In the genomic region with DNA sequence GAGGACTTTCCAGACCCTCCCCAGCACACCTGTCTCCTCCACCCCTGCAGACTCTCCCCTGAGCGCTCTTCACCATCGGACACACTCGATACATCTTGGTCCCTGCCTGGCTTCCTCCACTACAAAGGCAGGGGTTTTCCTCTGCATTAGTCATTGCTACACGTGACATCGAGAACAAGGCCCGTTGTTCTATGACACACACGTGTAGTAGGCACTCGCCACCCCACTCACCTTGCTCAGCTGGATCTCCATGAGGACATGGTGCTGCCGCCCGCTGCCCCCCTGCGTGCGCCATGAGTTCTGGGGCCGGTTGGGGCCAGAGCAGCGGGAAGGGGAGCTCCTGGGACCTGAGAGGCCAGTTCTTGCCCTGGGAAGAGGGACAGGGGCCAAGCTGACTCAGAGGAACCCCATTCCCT, we compare ENCODE assay signal across 1 cellular context.
TF ChIP-seq lines count a peak whose summit lies in the region.

No MANE protein-coding gene starts in this region.

TF ChIP-seq in GM12878, 131 proteins besides CTCF, POLR2A, EP300 and RAD21 (continued from another document and continues in another):
- TF ChIP-seq, protein P1, sequence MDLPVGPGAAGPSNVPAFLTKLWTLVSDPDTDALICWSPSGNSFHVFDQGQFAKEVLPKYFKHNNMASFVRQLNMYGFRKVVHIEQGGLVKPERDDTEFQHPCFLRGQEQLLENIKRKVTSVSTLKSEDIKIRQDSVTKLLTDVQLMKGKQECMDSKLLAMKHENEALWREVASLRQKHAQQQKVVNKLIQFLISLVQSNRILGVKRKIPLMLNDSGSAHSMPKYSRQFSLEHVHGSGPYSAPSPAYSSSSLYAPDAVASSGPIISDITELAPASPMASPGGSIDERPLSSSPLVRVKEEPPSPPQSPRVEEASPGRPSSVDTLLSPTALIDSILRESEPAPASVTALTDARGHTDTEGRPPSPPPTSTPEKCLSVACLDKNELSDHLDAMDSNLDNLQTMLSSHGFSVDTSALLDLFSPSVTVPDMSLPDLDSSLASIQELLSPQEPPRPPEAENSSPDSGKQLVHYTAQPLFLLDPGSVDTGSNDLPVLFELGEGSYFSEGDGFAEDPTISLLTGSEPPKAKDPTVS (IDR thresholded peaks at IDR 0.05; ENCODE audit: low read depth, low read length): no peak
- TF ChIP-seq SP1 (IDR thresholded peaks at IDR 0.05; ENCODE audit: low read depth, low read length) (no peak), GATAD2B (conservative IDR thresholded peaks at IDR 0.05; ENCODE audit: low read depth) (no peak; the same call in 1 of the 2 replicates), KAT2A (conservative IDR thresholded peaks at IDR 0.05; ENCODE audit: control insufficient read depth, low read depth, low read length) (no peak), SMC3 (IDR thresholded peaks at IDR 0.05; ENCODE audit: borderline replicate concordance, low read length) (no peak), CHD2 (IDR thresholded peaks at IDR 0.05; ENCODE audit: borderline replicate concordance, low read depth, low read length) (no peak), IKZF2 (IDR thresholded peaks at IDR 0.05) (peak in 1 of 2 experiments; percentile 36; a peak in 1 of 4 replicates), TCF12 (IDR thresholded peaks at IDR 0.05; ENCODE audit: low read depth, low read length) (no peak), CHD1 (IDR thresholded peaks at IDR 0.05; ENCODE audit: low read depth, low read length) (no peak), ZNF384 (IDR thresholded peaks at IDR 0.05; ENCODE audit: borderline replicate concordance, low read depth, low read length) (no peak), MTA3 (IDR thresholded peaks at IDR 0.05; ENCODE audit: borderline replicate concordance, low read length) (no peak), SIN3A (IDR thresholded peaks at IDR 0.05; ENCODE audit: low read depth, low read length) (no peak), TARDBP (IDR thresholded peaks at IDR 0.05; ENCODE audit: borderline replicate concordance) (no peak), ATF7 (IDR thresholded peaks at IDR 0.05; ENCODE audit: low read depth) (peak; percentile 82), SPI1 (IDR thresholded peaks at IDR 0.05; ENCODE audit: borderline replicate concordance, insufficient read depth, low read depth, low read length) (no peak), WRNIP1 (IDR thresholded peaks at IDR 0.05; ENCODE audit: borderline replicate concordance, low read depth, low read length) (no peak)
- TF ChIP-seq, protein P2, sequence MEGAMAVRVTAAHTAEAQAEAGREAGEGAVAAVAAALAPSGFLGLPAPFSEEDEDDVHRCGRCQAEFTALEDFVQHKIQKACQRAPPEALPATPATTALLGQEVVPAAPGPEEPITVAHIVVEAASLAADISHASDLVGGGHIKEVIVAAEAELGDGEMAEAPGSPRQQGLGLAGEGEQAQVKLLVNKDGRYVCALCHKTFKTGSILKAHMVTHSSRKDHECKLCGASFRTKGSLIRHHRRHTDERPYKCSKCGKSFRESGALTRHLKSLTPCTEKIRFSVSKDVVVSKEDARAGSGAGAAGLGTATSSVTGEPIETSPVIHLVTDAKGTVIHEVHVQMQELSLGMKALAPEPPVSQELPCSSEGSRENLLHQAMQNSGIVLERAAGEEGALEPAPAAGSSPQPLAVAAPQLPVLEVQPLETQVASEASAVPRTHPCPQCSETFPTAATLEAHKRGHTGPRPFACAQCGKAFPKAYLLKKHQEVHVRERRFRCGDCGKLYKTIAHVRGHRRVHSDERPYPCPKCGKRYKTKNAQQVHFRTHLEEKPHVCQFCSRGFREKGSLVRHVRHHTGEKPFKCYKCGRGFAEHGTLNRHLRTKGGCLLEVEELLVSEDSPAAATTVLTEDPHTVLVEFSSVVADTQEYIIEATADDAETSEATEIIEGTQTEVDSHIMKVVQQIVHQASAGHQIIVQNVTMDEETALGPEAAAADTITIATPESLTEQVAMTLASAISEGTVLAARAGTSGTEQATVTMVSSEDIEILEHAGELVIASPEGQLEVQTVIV (IDR thresholded peaks at IDR 0.05; ENCODE audit: borderline replicate concordance, partially characterized antibody): no peak
- TF ChIP-seq, protein P3, sequence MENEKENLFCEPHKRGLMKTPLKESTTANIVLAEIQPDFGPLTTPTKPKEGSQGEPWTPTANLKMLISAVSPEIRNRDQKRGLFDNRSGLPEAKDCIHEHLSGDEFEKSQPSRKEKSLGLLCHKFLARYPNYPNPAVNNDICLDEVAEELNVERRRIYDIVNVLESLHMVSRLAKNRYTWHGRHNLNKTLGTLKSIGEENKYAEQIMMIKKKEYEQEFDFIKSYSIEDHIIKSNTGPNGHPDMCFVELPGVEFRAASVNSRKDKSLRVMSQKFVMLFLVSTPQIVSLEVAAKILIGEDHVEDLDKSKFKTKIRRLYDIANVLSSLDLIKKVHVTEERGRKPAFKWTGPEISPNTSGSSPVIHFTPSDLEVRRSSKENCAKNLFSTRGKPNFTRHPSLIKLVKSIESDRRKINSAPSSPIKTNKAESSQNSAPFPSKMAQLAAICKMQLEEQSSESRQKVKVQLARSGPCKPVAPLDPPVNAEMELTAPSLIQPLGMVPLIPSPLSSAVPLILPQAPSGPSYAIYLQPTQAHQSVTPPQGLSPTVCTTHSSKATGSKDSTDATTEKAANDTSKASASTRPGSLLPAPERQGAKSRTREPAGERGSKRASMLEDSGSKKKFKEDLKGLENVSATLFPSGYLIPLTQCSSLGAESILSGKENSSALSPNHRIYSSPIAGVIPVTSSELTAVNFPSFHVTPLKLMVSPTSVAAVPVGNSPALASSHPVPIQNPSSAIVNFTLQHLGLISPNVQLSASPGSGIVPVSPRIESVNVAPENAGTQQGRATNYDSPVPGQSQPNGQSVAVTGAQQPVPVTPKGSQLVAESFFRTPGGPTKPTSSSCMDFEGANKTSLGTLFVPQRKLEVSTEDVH (IDR thresholded peaks at IDR 0.05; ENCODE audit: low read depth, partially characterized antibody): no peak
- TF ChIP-seq, protein P4, sequence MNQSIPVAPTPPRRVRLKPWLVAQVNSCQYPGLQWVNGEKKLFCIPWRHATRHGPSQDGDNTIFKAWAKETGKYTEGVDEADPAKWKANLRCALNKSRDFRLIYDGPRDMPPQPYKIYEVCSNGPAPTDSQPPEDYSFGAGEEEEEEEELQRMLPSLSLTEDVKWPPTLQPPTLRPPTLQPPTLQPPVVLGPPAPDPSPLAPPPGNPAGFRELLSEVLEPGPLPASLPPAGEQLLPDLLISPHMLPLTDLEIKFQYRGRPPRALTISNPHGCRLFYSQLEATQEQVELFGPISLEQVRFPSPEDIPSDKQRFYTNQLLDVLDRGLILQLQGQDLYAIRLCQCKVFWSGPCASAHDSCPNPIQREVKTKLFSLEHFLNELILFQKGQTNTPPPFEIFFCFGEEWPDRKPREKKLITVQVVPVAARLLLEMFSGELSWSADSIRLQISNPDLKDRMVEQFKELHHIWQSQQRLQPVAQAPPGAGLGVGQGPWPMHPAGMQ (IDR thresholded peaks at IDR 0.05; ENCODE audit: borderline replicate concordance): no peak
- TF ChIP-seq, protein P5, sequence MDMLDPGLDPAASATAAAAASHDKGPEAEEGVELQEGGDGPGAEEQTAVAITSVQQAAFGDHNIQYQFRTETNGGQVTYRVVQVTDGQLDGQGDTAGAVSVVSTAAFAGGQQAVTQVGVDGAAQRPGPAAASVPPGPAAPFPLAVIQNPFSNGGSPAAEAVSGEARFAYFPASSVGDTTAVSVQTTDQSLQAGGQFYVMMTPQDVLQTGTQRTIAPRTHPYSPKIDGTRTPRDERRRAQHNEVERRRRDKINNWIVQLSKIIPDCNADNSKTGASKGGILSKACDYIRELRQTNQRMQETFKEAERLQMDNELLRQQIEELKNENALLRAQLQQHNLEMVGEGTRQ (IDR thresholded peaks at IDR 0.05; ENCODE audit: borderline replicate concordance, low read depth, low read length): peak; percentile 82
- TF ChIP-seq, protein P6, sequence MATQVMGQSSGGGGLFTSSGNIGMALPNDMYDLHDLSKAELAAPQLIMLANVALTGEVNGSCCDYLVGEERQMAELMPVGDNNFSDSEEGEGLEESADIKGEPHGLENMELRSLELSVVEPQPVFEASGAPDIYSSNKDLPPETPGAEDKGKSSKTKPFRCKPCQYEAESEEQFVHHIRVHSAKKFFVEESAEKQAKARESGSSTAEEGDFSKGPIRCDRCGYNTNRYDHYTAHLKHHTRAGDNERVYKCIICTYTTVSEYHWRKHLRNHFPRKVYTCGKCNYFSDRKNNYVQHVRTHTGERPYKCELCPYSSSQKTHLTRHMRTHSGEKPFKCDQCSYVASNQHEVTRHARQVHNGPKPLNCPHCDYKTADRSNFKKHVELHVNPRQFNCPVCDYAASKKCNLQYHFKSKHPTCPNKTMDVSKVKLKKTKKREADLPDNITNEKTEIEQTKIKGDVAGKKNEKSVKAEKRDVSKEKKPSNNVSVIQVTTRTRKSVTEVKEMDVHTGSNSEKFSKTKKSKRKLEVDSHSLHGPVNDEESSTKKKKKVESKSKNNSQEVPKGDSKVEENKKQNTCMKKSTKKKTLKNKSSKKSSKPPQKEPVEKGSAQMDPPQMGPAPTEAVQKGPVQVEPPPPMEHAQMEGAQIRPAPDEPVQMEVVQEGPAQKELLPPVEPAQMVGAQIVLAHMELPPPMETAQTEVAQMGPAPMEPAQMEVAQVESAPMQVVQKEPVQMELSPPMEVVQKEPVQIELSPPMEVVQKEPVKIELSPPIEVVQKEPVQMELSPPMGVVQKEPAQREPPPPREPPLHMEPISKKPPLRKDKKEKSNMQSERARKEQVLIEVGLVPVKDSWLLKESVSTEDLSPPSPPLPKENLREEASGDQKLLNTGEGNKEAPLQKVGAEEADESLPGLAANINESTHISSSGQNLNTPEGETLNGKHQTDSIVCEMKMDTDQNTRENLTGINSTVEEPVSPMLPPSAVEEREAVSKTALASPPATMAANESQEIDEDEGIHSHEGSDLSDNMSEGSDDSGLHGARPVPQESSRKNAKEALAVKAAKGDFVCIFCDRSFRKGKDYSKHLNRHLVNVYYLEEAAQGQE (IDR thresholded peaks at IDR 0.05; ENCODE audit: low read depth, low read length): no peak
- TF ChIP-seq, protein P7, sequence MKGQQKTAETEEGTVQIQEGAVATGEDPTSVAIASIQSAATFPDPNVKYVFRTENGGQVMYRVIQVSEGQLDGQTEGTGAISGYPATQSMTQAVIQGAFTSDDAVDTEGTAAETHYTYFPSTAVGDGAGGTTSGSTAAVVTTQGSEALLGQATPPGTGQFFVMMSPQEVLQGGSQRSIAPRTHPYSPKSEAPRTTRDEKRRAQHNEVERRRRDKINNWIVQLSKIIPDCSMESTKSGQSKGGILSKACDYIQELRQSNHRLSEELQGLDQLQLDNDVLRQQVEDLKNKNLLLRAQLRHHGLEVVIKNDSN (IDR thresholded peaks at IDR 0.05; ENCODE audit: borderline replicate concordance, extremely low read length, insufficient read depth, low read depth, low read length): peak; percentile 71
- TF ChIP-seq, protein P8, sequence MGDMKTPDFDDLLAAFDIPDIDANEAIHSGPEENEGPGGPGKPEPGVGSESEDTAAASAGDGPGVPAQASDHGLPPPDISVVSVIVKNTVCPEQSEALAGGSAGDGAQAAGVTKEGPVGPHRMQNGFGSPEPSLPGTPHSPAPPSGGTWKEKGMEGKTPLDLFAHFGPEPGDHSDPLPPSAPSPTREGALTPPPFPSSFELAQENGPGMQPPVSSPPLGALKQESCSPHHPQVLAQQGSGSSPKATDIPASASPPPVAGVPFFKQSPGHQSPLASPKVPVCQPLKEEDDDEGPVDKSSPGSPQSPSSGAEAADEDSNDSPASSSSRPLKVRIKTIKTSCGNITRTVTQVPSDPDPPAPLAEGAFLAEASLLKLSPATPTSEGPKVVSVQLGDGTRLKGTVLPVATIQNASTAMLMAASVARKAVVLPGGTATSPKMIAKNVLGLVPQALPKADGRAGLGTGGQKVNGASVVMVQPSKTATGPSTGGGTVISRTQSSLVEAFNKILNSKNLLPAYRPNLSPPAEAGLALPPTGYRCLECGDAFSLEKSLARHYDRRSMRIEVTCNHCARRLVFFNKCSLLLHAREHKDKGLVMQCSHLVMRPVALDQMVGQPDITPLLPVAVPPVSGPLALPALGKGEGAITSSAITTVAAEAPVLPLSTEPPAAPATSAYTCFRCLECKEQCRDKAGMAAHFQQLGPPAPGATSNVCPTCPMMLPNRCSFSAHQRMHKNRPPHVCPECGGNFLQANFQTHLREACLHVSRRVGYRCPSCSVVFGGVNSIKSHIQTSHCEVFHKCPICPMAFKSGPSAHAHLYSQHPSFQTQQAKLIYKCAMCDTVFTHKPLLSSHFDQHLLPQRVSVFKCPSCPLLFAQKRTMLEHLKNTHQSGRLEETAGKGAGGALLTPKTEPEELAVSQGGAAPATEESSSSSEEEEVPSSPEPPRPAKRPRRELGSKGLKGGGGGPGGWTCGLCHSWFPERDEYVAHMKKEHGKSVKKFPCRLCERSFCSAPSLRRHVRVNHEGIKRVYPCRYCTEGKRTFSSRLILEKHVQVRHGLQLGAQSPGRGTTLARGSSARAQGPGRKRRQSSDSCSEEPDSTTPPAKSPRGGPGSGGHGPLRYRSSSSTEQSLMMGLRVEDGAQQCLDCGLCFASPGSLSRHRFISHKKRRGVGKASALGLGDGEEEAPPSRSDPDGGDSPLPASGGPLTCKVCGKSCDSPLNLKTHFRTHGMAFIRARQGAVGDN (IDR thresholded peaks at IDR 0.05): peak; percentile 98
- TF ChIP-seq, protein P9, sequence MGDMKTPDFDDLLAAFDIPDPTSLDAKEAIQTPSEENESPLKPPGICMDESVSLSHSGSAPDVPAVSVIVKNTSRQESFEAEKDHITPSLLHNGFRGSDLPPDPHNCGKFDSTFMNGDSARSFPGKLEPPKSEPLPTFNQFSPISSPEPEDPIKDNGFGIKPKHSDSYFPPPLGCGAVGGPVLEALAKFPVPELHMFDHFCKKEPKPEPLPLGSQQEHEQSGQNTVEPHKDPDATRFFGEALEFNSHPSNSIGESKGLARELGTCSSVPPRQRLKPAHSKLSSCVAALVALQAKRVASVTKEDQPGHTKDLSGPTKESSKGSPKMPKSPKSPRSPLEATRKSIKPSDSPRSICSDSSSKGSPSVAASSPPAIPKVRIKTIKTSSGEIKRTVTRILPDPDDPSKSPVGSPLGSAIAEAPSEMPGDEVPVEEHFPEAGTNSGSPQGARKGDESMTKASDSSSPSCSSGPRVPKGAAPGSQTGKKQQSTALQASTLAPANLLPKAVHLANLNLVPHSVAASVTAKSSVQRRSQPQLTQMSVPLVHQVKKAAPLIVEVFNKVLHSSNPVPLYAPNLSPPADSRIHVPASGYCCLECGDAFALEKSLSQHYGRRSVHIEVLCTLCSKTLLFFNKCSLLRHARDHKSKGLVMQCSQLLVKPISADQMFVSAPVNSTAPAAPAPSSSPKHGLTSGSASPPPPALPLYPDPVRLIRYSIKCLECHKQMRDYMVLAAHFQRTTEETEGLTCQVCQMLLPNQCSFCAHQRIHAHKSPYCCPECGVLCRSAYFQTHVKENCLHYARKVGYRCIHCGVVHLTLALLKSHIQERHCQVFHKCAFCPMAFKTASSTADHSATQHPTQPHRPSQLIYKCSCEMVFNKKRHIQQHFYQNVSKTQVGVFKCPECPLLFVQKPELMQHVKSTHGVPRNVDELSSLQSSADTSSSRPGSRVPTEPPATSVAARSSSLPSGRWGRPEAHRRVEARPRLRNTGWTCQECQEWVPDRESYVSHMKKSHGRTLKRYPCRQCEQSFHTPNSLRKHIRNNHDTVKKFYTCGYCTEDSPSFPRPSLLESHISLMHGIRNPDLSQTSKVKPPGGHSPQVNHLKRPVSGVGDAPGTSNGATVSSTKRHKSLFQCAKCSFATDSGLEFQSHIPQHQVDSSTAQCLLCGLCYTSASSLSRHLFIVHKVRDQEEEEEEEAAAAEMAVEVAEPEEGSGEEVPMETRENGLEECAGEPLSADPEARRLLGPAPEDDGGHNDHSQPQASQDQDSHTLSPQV (IDR thresholded peaks at IDR 0.05): peak; percentile 53; the same call in 1 of the 2 replicates
